In genomic region chr5:82287625-82288024, GRCh38 we compare ENCODE assay signal across 31 cellular contexts.
"Had no signal": no experiment of that assay in that cellular context is flagged by ENCODE, and none has a peak within 500 bp of the region (broad histone marks: within the 10 kb centered on the region; RNA-seq: fewer than 3 reads in every experiment).

No MANE protein-coding gene starts in this region.

- H2AFZ ChIP-seq: hepatocyte had no signal

- H3K79me2 ChIP-seq: hepatocyte had no signal

- H3K4me1 ChIP-seq: breast epithelium, spleen, testis, transverse colon had no signal

- H3K27me3 Mint-ChIP-seq: activated CD4-positive, alpha-beta memory T cell treated with anti-CD3 and anti-CD28 coated beads for 36 hours; activated CD4-positive, alpha-beta T cell treated with anti-CD3 and anti-CD28 coated beads, Interleukin-2, amount 10 ng/mL, durations not matched to agents 24 days and 14 days; activated naive CD8-positive, alpha-beta T cell treated with anti-CD3 and anti-CD28 coated beads for 36 hours; central memory CD8-positive, alpha-beta T cell; effector memory CD8-positive, alpha-beta T cell; naive thymus-derived CD4-positive, alpha-beta T cell; T-helper 17 cell had no signal

- FAIRE-seq: astrocyte, colon, kidney had no signal

- H3K4me2 ChIP-seq: hepatocyte had no signal

- H3K27ac Mint-ChIP-seq: activated CD4-positive, alpha-beta memory T cell treated with anti-CD3 and anti-CD28 coated beads for 36 hours; activated CD4-positive, alpha-beta T cell treated with anti-CD3 and anti-CD28 coated beads, Interleukin-2, amount 10 ng/mL, durations not matched to agents 24 days and 14 days; activated naive CD4-positive, alpha-beta T cell treated with anti-CD3 and anti-CD28 coated beads for 36 hours; activated naive CD8-positive, alpha-beta T cell treated with anti-CD3 and anti-CD28 coated beads for 36 hours; activated T-helper 1 cell treated with anti-CD3 and anti-CD28 coated beads, Interleukin-12 subunit alpha, Interleukin-12 subunit beta, Interleukin-2, Interleukin-4 antibody, amounts not matched to agents 30 ng/mL and 10 ng/mL and 1 ng/mL, durations not matched to agents 14 hours and 24 hours and 36 hours; effector memory CD8-positive, alpha-beta T cell; mesothelial cell of epicardium; naive thymus-derived CD4-positive, alpha-beta T cell; T-helper 17 cell had no signal

- H3K27ac ChIP-seq: breast epithelium, gastroesophageal sphincter, hepatocyte, spleen, testis, transverse colon had no signal

- H3K27me3 ChIP-seq: breast epithelium, gastroesophageal sphincter, hepatocyte, spleen, testis, transverse colon had no signal

- DNase-seq: activated CD4-positive, alpha-beta memory T cell treated with anti-CD3 and anti-CD28 coated beads for 36 hours; activated CD4-positive, alpha-beta T cell treated with anti-CD3 and anti-CD28 coated beads, Interleukin-2, amount 10 ng/mL, durations not matched to agents 24 days and 14 days; activated CD4-positive, CD25-positive, alpha-beta regulatory T cell treated with anti-CD3 and anti-CD28 coated beads, Interleukin-2, amount 50 U/mL, for 72 hours; activated CD8-positive, alpha-beta memory T cell treated with anti-CD3 and anti-CD28 coated beads, Interleukin-2, amount 50 U/mL, for 4 hours; activated effector memory CD4-positive, alpha-beta T cell treated with anti-CD3 and anti-CD28 coated beads, Interleukin-2, amount 50 U/mL, for 16 hours; activated naive CD4-positive, alpha-beta T cell treated with anti-CD3 and anti-CD28 coated beads for 36 hours; activated naive CD8-positive, alpha-beta T cell treated with anti-CD3 and anti-CD28 coated beads for 36 hours; activated T-cell treated with anti-CD3 and anti-CD28 coated beads, Interleukin-2, amount 50 U/mL, for 1 hour; dermis blood vessel endothelial cell; effector memory CD8-positive, alpha-beta T cell; erythroblast; kidney; left colon; mammary epithelial cell; naive thymus-derived CD4-positive, alpha-beta T cell; right cardiac atrium; spleen; stimulated activated naive CD4-positive, alpha-beta T cell; T-helper 17 cell; T1000; testis; transverse colon had no signal

- H3K9me3 ChIP-seq: breast epithelium, gastroesophageal sphincter, spleen, testis, transverse colon had no signal

- H3K4me1 Mint-ChIP-seq: activated CD4-positive, alpha-beta T cell treated with anti-CD3 and anti-CD28 coated beads, Interleukin-2, amount 10 ng/mL, durations not matched to agents 24 days and 14 days; central memory CD8-positive, alpha-beta T cell had no signal

- H3K4me3 Mint-ChIP-seq: activated CD4-positive, alpha-beta memory T cell treated with anti-CD3 and anti-CD28 coated beads for 36 hours; activated CD4-positive, alpha-beta T cell treated with anti-CD3 and anti-CD28 coated beads, Interleukin-2, amount 10 ng/mL, durations not matched to agents 24 days and 14 days; activated naive CD4-positive, alpha-beta T cell treated with anti-CD3 and anti-CD28 coated beads for 36 hours; activated naive CD8-positive, alpha-beta T cell treated with anti-CD3 and anti-CD28 coated beads for 36 hours; activated T-helper 1 cell treated with anti-CD3 and anti-CD28 coated beads, Interleukin-12 subunit alpha, Interleukin-12 subunit beta, Interleukin-2, Interleukin-4 antibody, amounts not matched to agents 30 ng/mL and 10 ng/mL and 1 ng/mL, durations not matched to agents 14 hours and 24 hours and 36 hours; central memory CD8-positive, alpha-beta T cell; effector memory CD8-positive, alpha-beta T cell; mesothelial cell of epicardium; naive thymus-derived CD4-positive, alpha-beta T cell; neural crest cell; T-helper 17 cell had no signal

- H3K36me3 ChIP-seq: breast epithelium, gastroesophageal sphincter, spleen, transverse colon had no signal

- H3K36me3 Mint-ChIP-seq: activated CD4-positive, alpha-beta memory T cell treated with anti-CD3 and anti-CD28 coated beads for 36 hours; activated naive CD8-positive, alpha-beta T cell treated with anti-CD3 and anti-CD28 coated beads for 36 hours; mesothelial cell of epicardium; naive thymus-derived CD4-positive, alpha-beta T cell had no signal

- ATAC-seq: effector memory CD8-positive, alpha-beta T cell; gastroesophageal sphincter; left colon; naive thymus-derived CD4-positive, alpha-beta T cell; right cardiac atrium; T-helper 17 cell had no signal

- H3K4me3 ChIP-seq: breast epithelium, gastroesophageal sphincter, hepatocyte, spleen, testis, transverse colon had no signal

- H3K9me3 Mint-ChIP-seq: activated CD4-positive, alpha-beta memory T cell treated with anti-CD3 and anti-CD28 coated beads for 36 hours; activated CD4-positive, alpha-beta T cell treated with anti-CD3 and anti-CD28 coated beads, Interleukin-2, amount 10 ng/mL, durations not matched to agents 24 days and 14 days; activated naive CD4-positive, alpha-beta T cell treated with anti-CD3 and anti-CD28 coated beads for 36 hours; activated naive CD8-positive, alpha-beta T cell treated with anti-CD3 and anti-CD28 coated beads for 36 hours; activated T-helper 1 cell treated with anti-CD3 and anti-CD28 coated beads, Interleukin-12 subunit alpha, Interleukin-12 subunit beta, Interleukin-2, Interleukin-4 antibody, amounts not matched to agents 30 ng/mL and 10 ng/mL and 1 ng/mL, durations not matched to agents 14 hours and 24 hours and 36 hours; central memory CD8-positive, alpha-beta T cell; effector memory CD8-positive, alpha-beta T cell; mesothelial cell of epicardium; naive thymus-derived CD4-positive, alpha-beta T cell; neural crest cell had no signal
